In the genomic region with DNA sequence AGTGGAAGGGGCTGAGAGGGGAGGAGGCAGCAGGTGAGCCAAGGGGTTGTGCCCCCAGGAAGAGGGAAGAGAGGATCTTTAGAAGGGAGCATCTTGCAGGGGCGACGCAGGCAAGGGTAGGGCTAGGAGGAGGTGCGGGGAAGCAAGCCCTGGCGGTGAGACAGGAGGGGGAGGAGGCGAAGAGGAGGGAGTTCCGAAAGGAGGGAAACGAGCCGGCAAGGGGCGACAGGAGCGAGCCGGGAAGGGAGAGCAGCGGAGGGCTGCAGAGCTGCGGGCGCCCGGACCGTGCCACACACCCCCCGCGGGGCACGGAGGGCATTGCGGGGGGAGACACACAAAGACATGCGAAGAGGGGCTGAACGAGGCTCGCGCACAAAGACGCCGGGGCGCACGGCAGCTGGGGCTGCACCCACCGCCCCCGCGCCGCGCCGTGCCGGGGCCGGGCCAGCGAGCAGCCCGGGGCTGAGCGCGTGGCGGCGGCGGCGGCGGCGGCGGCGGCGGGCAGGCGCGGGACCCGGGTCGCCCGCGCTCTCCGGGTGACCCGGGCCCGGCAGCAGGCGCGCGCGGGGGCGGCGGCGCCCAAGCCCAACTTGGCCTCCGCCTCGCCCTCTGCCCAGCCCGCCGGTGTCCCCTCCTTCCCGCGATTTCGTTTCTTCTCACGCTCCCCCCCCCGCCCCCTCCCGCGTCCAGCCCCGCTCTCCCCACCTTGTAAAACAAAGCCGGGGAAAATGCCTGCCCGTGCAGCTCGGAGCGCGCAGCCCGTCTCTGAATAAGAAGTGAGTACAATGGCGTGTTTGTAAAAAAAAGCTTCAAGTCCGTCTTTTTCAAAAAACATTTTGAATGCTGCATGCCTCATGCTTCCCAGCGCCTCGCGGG, we compare ENCODE assay signal across 8 cellular contexts. TPM values are rescaled to one million over a fixed set of nuclear protein-coding genes. Genes with fewer than 3 reads are reported as not detected.
DNase-seq lines count a peak whose midpoint lies in the region; ATAC-seq, FAIRE-seq and TF ChIP-seq lines count a peak whose summit lies in the region.

A gene with protein sequence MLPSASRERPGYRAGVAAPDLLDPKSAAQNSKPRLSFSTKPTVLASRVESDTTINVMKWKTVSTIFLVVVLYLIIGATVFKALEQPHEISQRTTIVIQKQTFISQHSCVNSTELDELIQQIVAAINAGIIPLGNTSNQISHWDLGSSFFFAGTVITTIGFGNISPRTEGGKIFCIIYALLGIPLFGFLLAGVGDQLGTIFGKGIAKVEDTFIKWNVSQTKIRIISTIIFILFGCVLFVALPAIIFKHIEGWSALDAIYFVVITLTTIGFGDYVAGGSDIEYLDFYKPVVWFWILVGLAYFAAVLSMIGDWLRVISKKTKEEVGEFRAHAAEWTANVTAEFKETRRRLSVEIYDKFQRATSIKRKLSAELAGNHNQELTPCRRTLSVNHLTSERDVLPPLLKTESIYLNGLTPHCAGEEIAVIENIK (plus strand): TSS at position 206 of the 876 bp plus-strand sequence. CDS start 649 bp downstream, at position 855.

- peaks cover 39% of the 10 kb centered on the region for H3K27me3 Mint-ChIP-seq in activated CD4-positive, alpha-beta memory T cell treated with anti-CD3 and anti-CD28 coated beads for 36 hours

- peak within 1 kb of the TSS; percentile 60; the same call in 1 of the 2 replicates for H3K18ac ChIP-seq in H1 (ENCODE audit: extremely low read depth, low read length)

- H3K4ac ChIP-seq in H1 (replicated peaks; ENCODE audit: insufficient read length, low read depth, low read length), result no peak within 1 kb of the TSS

- H3K9me3 Mint-ChIP-seq in activated CD4-positive, alpha-beta memory T cell treated with anti-CD3 and anti-CD28 coated beads for 36 hours, result no peaks in the 10 kb centered on the region

- H3K79me2 ChIP-seq in H1 (ENCODE audit: control insufficient read depth in 1 of 2, insufficient read depth in 2 of 2, low read length in 2 of 2), result no peaks in the 10 kb centered on the region

- H2AK5ac ChIP-seq in H1 (ENCODE audit: low read depth, low read length), result no peak within 1 kb of the TSS

- TF ChIP-seq CTCF in H1 (IDR thresholded peaks at IDR 0.05; ENCODE audit: control extremely low read depth in 1 of 3, insufficient read depth in 1 of 3, low read depth in 1 of 3, low read length in 3 of 3) (no peak), GM10266 (IDR thresholded peaks at IDR 0.05; ENCODE audit: control insufficient read depth, insufficient read depth, low read depth, missing control alignments) (no peak)

- peaks cover 18% of the 10 kb centered on the region for H3K23me2 ChIP-seq in H1 (ENCODE audit: low read depth, low read length)

- peak within 1 kb of the TSS; percentile 91; the same call in 1 of the 2 replicates for H2AFZ ChIP-seq in H1 (ENCODE audit: low read length)

- H3K4me3 Mint-ChIP-seq in activated CD4-positive, alpha-beta memory T cell treated with anti-CD3 and anti-CD28 coated beads for 36 hours, result no peak within 1 kb of the TSS

- H3K14ac ChIP-seq in H1 (ENCODE audit: insufficient read length), result no peak within 1 kb of the TSS

- H3K23ac ChIP-seq in H1 (ENCODE audit: insufficient read length), result no peak within 1 kb of the TSS

- no peak within 1 kb of the TSS for H2BK20ac ChIP-seq in H1 (ENCODE audit: low read length)

- no peak within 1 kb of the TSS for H2BK5ac ChIP-seq in H1 (ENCODE audit: low read depth, low read length)

- TF ChIP-seq EP300 in H1 (IDR thresholded peaks at IDR 0.05; ENCODE audit: borderline replicate concordance in 1 of 2, low read depth in 2 of 2, low read length in 2 of 2), result no peak

- FAIRE-seq in H1 (lab: Jason Lieb, UNC), result no peak

- no peaks in the 10 kb centered on the region for H3K36me3 Mint-ChIP-seq in activated CD4-positive, alpha-beta memory T cell treated with anti-CD3 and anti-CD28 coated beads for 36 hours

- no peak within 1 kb of the TSS for H3K27ac Mint-ChIP-seq in activated CD4-positive, alpha-beta memory T cell treated with anti-CD3 and anti-CD28 coated beads for 36 hours

- 2% methylated on average over 27 of the region's 88 CpGs; no CpG with 5 or more reads in 1 of the 2 experiments for WGBS in H1 (ENCODE audit: extremely low coverage in 1 of 2, insufficient coverage in 1 of 2, insufficient read length in 1 of 2, insufficient replicate concordance in 2 of 2, low coverage in 1 of 2, low lambda C conversion rate in 2 of 2, missing lambda C conversion rate in 1 of 2), 2 experiments

- H3K4me1 Mint-ChIP-seq in activated CD4-positive, alpha-beta memory T cell treated with anti-CD3 and anti-CD28 coated beads for 36 hours (ENCODE audit: low read depth), result peaks cover 8% of the 10 kb centered on the region

- no peaks in the 10 kb centered on the region for H3K36me3 ChIP-seq in H1 (ENCODE audit: control insufficient read depth in 2 of 4, insufficient read depth in 4 of 4, low read length in 3 of 4)

- H3K4me1 ChIP-seq in H1 (replicated peaks in 1 of 4; ENCODE audit: control insufficient read depth in 3 of 4, insufficient read depth in 4 of 4, low read length in 3 of 4), result peaks cover 0 to 9% (median 0%) of the 10 kb centered on the region in 4 experiments; a peak in 3 of 7 replicates

- peak within 1 kb of the TSS; percentile 44 to 69 (median 46) for H3K4me3 ChIP-seq in H1 (ENCODE audit: extremely low read depth in 1 of 4, insufficient read depth in 2 of 4, low read depth in 3 of 4, low read length in 4 of 4)

- H2BK12ac ChIP-seq in H1 (ENCODE audit: low read depth, low read length), result no peak within 1 kb of the TSS

- H3K27ac ChIP-seq in H1 (ENCODE audit: low read depth, low read length), result no peak within 1 kb of the TSS

- intact Hi-C loops in activated CD4-positive, alpha-beta memory T cell treated with anti-CD3 and anti-CD28 coated beads for 36 hours (cut with micrococcal nuclease), result no loop called here

- ATAC-seq in GM21423 (IDR thresholded peaks at IDR 0.05; ENCODE audit: unreplicated experiment), result no peak

- H3K79me1 ChIP-seq in H1 (ENCODE audit: low read depth, low read length), result no peaks in the 10 kb centered on the region

- H3K9me3 ChIP-seq in H1 (ENCODE audit: insufficient read depth in 2 of 2, low read depth in 1 of 2, low read length in 1 of 2), result no peaks in the 10 kb centered on the region

- DNase-seq in DMS53 (lab: John Stamatoyannopoulos, UW) (peak; percentile 61), NCI-H1105 (lab: John Stamatoyannopoulos, UW) (peak; percentile 65), H1 (ENCODE audit: low read depth in 1 of 2, low spot score in 2 of 2) (peak in 1 of 2 experiments; percentile 70), occipital lobe (lab: John Stamatoyannopoulos, UW) (no peak), SW480 (ENCODE audit: low spot score) (no peak), GM10266 (ENCODE audit: extremely low spot score) (no peak)
- no peak for DNase-seq in activated CD4-positive, alpha-beta memory T cell treated with anti-CD3 and anti-CD28 coated beads for 36 hours

- POLR2A ChIA-PET in H1 (lab: Charles Lee; ENCODE audit: partially characterized antibody), result interaction anchor here (0.5 to 1.4 kb wide), 4 partner anchors 115 to 1519 kb away, joined by 3 read pairs; partner anchors contain the start of gene KCTD3
- POLR2A ChIA-PET in activated CD4-positive, alpha-beta memory T cell treated with anti-CD3 and anti-CD28 coated beads for 36 hours (lab: Charles Lee), result no interaction called here

- H4K20me1 ChIP-seq in H1 (replicated peaks in 1 of 2; ENCODE audit: control insufficient read depth in 1 of 2, insufficient read depth in 2 of 2, low read length in 2 of 2), result peaks cover 0 to 3% of the 10 kb centered on the region in 2 experiments

- H2BK120ac ChIP-seq in H1 (replicated peaks; ENCODE audit: low read depth, low read length), result no peak within 1 kb of the TSS

- no peak within 1 kb of the TSS for H3K9ac ChIP-seq in H1 (replicated peaks in 1 of 4; ENCODE audit: extremely low read depth in 1 of 4, low read depth in 3 of 4, low read length in 3 of 4)

- peaks cover 26 to 65% (median 49%) of the 10 kb centered on the region in 4 experiments for H3K27me3 ChIP-seq in H1 (replicated peaks in 1 of 4; ENCODE audit: control insufficient read depth in 3 of 4, extremely low read depth in 1 of 4, insufficient read depth in 3 of 4, low read length in 3 of 4)

- peak within 1 kb of the TSS; percentile 91 to 96 for H3K4me2 ChIP-seq in H1 (ENCODE audit: insufficient read depth in 1 of 2, low read depth in 2 of 2, low read length in 2 of 2)

- H3K56ac ChIP-seq in H1 (replicated peaks; ENCODE audit: insufficient read length, low read depth, low read length), result no peak within 1 kb of the TSS

- H4K5ac ChIP-seq in H1 (ENCODE audit: insufficient read length, low read depth, low read length), result no peak within 1 kb of the TSS

- CTCF ChIA-PET in H1 (lab: Charles Lee; ENCODE audit: partially characterized antibody), result interaction anchor here (1.0 kb wide), 1 partner anchor 130 kb away, joined by 3 read pairs; no protein-coding TSS in a partner anchor
- CTCF ChIA-PET in activated CD4-positive, alpha-beta memory T cell treated with anti-CD3 and anti-CD28 coated beads for 36 hours (lab: Charles Lee), result no interaction called here

- H2BK15ac ChIP-seq in H1 (ENCODE audit: low read length), result no peak within 1 kb of the TSS

- no peak within 1 kb of the TSS for H4K91ac ChIP-seq in H1 (replicated peaks; ENCODE audit: insufficient read length, low read length)

- peak within 1 kb of the TSS; percentile 36 for H4K8ac ChIP-seq in H1 (ENCODE audit: extremely low read depth, insufficient read depth, low read length)

- TF ChIP-seq RAD21 in H1 (IDR thresholded peaks at IDR 0.05 in 1 of 2, conservative IDR thresholded peaks at IDR 0.05 in 1 of 2; ENCODE audit: low read depth in 2 of 2, low read length in 2 of 2), result no peak

- TF ChIP-seq POLR2A in H1 (IDR thresholded peaks at IDR 0.05; ENCODE audit: control extremely low read depth in 1 of 2, low read depth in 2 of 2, low read length in 2 of 2), result no peak

TF ChIP-seq in H1, 55 proteins besides CTCF, POLR2A, EP300 and RAD21 (continues in another document):
- TF ChIP-seq BRCA1 (IDR thresholded peaks at IDR 0.05; ENCODE audit: low read depth, low read length) (no peak), E2F6 (IDR thresholded peaks at IDR 0.05) (peak; percentile 62)

RNA-seq across cellular contexts. Expression of the gene that starts here (rescaled TPM):
- 0.73 and 1.2 TPM in 2 replicates for total RNA-seq in H1 (2021; fragmentation: NEBNext Ultra II Directional; extraction: Animal tissue kit (Norgen Biotek cat#: 25700))
- 0.22 and 0.59 TPM in 2 replicates for polyA plus RNA-seq in H1 (2011; rRNA removed)
- polyA plus RNA-seq in H1 (2011; cell fraction: cytosol; rRNA removed), result 0.41 TPM
- polyA plus RNA-seq in H1 (2011; cell fraction: nucleus; rRNA removed), result 0.44 TPM
- polyA plus RNA-seq in H1 (2012, experiment 1 of 2), result 0.56 to 1.1 TPM (median 0.76 TPM) in 4 replicates
- 0.18 TPM for polyA plus RNA-seq in H1 (2012, experiment 2 of 2)
- 0.59 TPM for polyA plus RNA-seq in H1 (2013, experiment 1 of 2)
- 0.50 TPM for polyA plus RNA-seq in H1 (2013, experiment 2 of 2)
- polyA minus RNA-seq in H1 (2011; rRNA and poly(A)+ RNA removed), result 1.2 and 4.0 TPM in 2 replicates
- not detected for polyA minus RNA-seq in H1 (2011; cell fraction: cytosol; rRNA and poly(A)+ RNA removed)
- polyA minus RNA-seq in H1 (2011; cell fraction: nucleus; rRNA and poly(A)+ RNA removed), result 0.60 TPM
- 91.9 TPM for total RNA-seq in occipital lobe
- not detected for total RNA-seq in activated CD4-positive, alpha-beta memory T cell treated with anti-CD3 and anti-CD28 coated beads for 36 hours

Comparison
In these comparisons a context has a peak if more than half of its experiments do, and no peak if none do; other contexts are left out.
1. RNA of the gene that starts here (total RNA-seq): 91.9 TPM in occipital lobe (single experiment); 0.73 to 1.2 TPM in H1 and not detected in activated CD4-positive, alpha-beta memory T cell treated with anti-CD3 and anti-CD28 coated beads for 36 hours; every median in the first group is over 10 times any median in the second.
2. DNase-seq: peak in DMS53 (single experiment) and NCI-H1105 (single experiment); none in occipital lobe (single experiment), activated CD4-positive, alpha-beta memory T cell treated with anti-CD3 and anti-CD28 coated beads for 36 hours (single experiment), SW480 (single experiment) and GM10266 (single experiment).